In the genomic region with DNA sequence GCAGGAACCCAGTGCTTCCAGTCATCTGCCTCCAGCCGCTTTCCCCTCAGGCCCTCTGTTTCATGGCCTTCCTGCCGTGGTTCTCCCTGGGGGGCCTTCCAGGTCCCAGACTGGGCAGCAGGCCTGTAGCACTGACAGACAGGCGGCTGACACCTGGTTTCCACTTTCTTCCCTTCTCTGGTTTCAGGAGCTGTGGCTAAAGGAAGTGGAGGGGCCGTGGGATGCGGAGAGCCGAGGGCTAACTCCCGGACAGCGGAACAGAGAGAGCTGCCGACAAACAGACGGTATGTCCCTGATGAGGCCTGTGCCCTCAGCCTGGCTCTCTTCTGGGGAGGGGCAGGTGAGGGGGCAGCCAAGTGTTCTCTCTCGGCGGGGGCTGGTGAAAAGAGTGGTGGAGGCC, we compare ENCODE assay signal across 25 cellular contexts. TPM values are rescaled to one million over a fixed set of nuclear protein-coding genes. Genes with fewer than 3 reads are reported as not detected.
"Had no signal": no experiment of that assay in that cellular context is flagged by ENCODE, and none has a peak within 500 bp of the region (broad histone marks: within the 10 kb centered on the region; RNA-seq: fewer than 3 reads in every experiment).

No MANE protein-coding gene starts in this region.

- H3K27ac Mint-ChIP-seq: activated B cell treated with CpG ODN at 0.5 μM for 24 hours; activated CD4-positive, alpha-beta memory T cell treated with anti-CD3 and anti-CD28 coated beads for 36 hours; T-helper 17 cell had no signal

- H3K9me3 ChIP-seq: ascending aorta, colonic mucosa, transverse colon, vagina had no signal

- ATAC-seq: activated T-cell treated with anti-CD3 and anti-CD28 coated beads, Interleukin-2, amount 50 U/mL, for 72 hours; effector memory CD8-positive, alpha-beta T cell; esophagus mucosa; left ventricle myocardium superior; T-helper 17 cell had no signal

- H3K9me3 Mint-ChIP-seq: activated B cell treated with CpG ODN at 0.5 μM for 24 hours; activated CD4-positive, alpha-beta memory T cell treated with anti-CD3 and anti-CD28 coated beads for 36 hours; activated naive CD4-positive, alpha-beta T cell treated with anti-CD3 and anti-CD28 coated beads, Interleukin-2, amount 10 ng/mL, durations not matched to agents 7 days and 5 days; activated T-cell treated with anti-CD3 and anti-CD28 coated beads, Interleukin-2, amount 50 U/mL, for 72 hours; effector memory CD8-positive, alpha-beta T cell; naive B cell; neural progenitor cell had no signal

- H3K9ac ChIP-seq: neural progenitor cell had no signal

- H3K27me3 Mint-ChIP-seq: activated B cell treated with CpG ODN at 0.5 μM for 24 hours; activated CD4-positive, alpha-beta memory T cell treated with anti-CD3 and anti-CD28 coated beads for 36 hours; activated naive CD4-positive, alpha-beta T cell treated with anti-CD3 and anti-CD28 coated beads, Interleukin-2, amount 10 ng/mL, durations not matched to agents 7 days and 5 days; effector memory CD8-positive, alpha-beta T cell; naive B cell; T-helper 17 cell had no signal

- H3K27ac ChIP-seq: brain microvascular endothelial cell, colonic mucosa, hepatocyte, neural progenitor cell, transverse colon, vagina had no signal

- H2AFZ ChIP-seq: hepatocyte, neural progenitor cell had no signal

- H3K27me3 ChIP-seq: ascending aorta, brain microvascular endothelial cell, colonic mucosa, dorsolateral prefrontal cortex, hepatocyte, neural progenitor cell, transverse colon, vagina had no signal

- DNase-seq: activated B cell treated with CpG ODN at 0.5 μM for 24 hours; activated CD4-positive, alpha-beta memory T cell treated with anti-CD3 and anti-CD28 coated beads for 36 hours; activated CD4-positive, alpha-beta T cell treated with anti-CD3 and anti-CD28 coated beads for 4 hours; activated effector memory CD4-positive, alpha-beta T cell treated with anti-CD3 and anti-CD28 coated beads, Interleukin-2, amount 50 U/mL, for 16 hours; activated naive CD4-positive, alpha-beta T cell treated with anti-CD3 and anti-CD28 coated beads, Interleukin-2, amount 10 ng/mL, durations not matched to agents 7 days and 5 days; activated T-cell treated with anti-CD3 and anti-CD28 coated beads, Interleukin-2, amount 50 U/mL, for 72 hours; brain microvascular endothelial cell; colonic mucosa; dorsolateral prefrontal cortex; effector memory CD8-positive, alpha-beta T cell; foreskin melanocyte; kidney glomerular epithelial cell; left ventricle myocardium superior; naive B cell; stimulated activated CD4-positive, alpha-beta T cell treated with anti-CD3 and anti-CD28 coated beads, Interleukin-4, amount 100 ng/mL, for 4 hours; T-helper 17 cell; transverse colon had no signal

- H3K4me3 Mint-ChIP-seq: activated B cell treated with CpG ODN at 0.5 μM for 24 hours; activated CD4-positive, alpha-beta memory T cell treated with anti-CD3 and anti-CD28 coated beads for 36 hours; activated naive CD4-positive, alpha-beta T cell treated with anti-CD3 and anti-CD28 coated beads, Interleukin-2, amount 10 ng/mL, durations not matched to agents 7 days and 5 days; activated T-cell treated with anti-CD3 and anti-CD28 coated beads, Interleukin-2, amount 50 U/mL, for 72 hours; effector memory CD8-positive, alpha-beta T cell; naive B cell; neural progenitor cell; T-helper 17 cell had no signal

- H3K4me3 ChIP-seq: ascending aorta, colonic mucosa, dorsolateral prefrontal cortex, hepatocyte, neural progenitor cell, transverse colon, vagina had no signal

- H3K4me2 ChIP-seq: hepatocyte, neural progenitor cell had no signal

- H3K36me3 ChIP-seq: neural progenitor cell had no signal

- H3K4me1 ChIP-seq: colonic mucosa had no signal

RNA-seq across cellular contexts. Expression of a gene that starts 12.5 kb away (rescaled TPM):
- total RNA-seq: ascending aorta, hepatocyte, mononuclear cell, vagina had no signal

RNA-seq across cellular contexts. Expression of a gene that starts 42.3 kb away (rescaled TPM):
- total RNA-seq: ascending aorta, endothelial cell of umbilical vein, osteoblast had no signal
